Comparison of ENCODE assay signal across 8 cellular contexts in genomic region chr20:3209023-3209945, GRCh38. TPM values are rescaled to one million over a fixed set of nuclear protein-coding genes. Genes with fewer than 3 reads are reported as not detected.
DNase-seq lines count a peak whose midpoint lies in the region; ATAC-seq lines count a peak whose summit lies in the region.

ITPA (plus strand) TSS chr20:3209498; CDS start chr20:3209552, 54 bp downstream.

- peak; percentile 39 for ATAC-seq in HG03159 (IDR thresholded peaks at IDR 0.05; ENCODE audit: unreplicated experiment)
- ATAC-seq in GM21390 (IDR thresholded peaks at IDR 0.05; ENCODE audit: unreplicated experiment): no peak

- peaks cover 13% of the 10 kb centered on the region for H3K36me3 ChIP-seq in neuron (ENCODE audit: insufficient read depth, low read length)

- H3K4me3 ChIP-seq in neuron (ENCODE audit: low read length): peak within 1 kb of the TSS; percentile 76

- H3K4me1 ChIP-seq in neuron (ENCODE audit: insufficient read depth, low read length): peaks cover 19% of the 10 kb centered on the region

- DNase-seq in EH (ENCODE audit: low read depth) (peak; percentile 62), RKO (ENCODE audit: low spot score) (peak; percentile 65), foreskin melanocyte (peak; percentile 57)
- DNase-seq in activated effector memory CD4-positive, alpha-beta T cell treated with anti-CD3 and anti-CD28 coated beads, Interleukin-2, amount 50 U/mL, for 16 hours: peak; percentile 87

- H3K9me3 ChIP-seq in neuron (ENCODE audit: low read length): no peaks in the 10 kb centered on the region

- H2AFZ ChIP-seq in neuron (ENCODE audit: low read depth, low read length): peak within 1 kb of the TSS; percentile 80

- H3K27ac ChIP-seq in temporal lobe (ENCODE audit: low read depth, low read length): peak within 1 kb of the TSS; percentile 15

- H3K27me3 ChIP-seq in neuron (ENCODE audit: insufficient read depth, low read length): no peaks in the 10 kb centered on the region

RNA-seq across cellular contexts. Expression of gene ITPA, which starts in this region (rescaled TPM):
- 28.0 TPM for total RNA-seq in temporal lobe
